ENCODE assay signal across 16 cellular contexts in genomic region chr2:47777268-47777972, GRCh38. TPM values are rescaled to one million over a fixed set of nuclear protein-coding genes. Genes with fewer than 3 reads are reported as not detected.
DNase-seq lines count a peak whose midpoint lies in the region; ATAC-seq and TF ChIP-seq lines count a peak whose summit lies in the region.
"Had no signal": no experiment of that assay in that cellular context is flagged by ENCODE, and none has a peak within 500 bp of the region (broad histone marks: within the 10 kb centered on the region; RNA-seq: fewer than 3 reads in every experiment).

No MANE protein-coding gene starts in this region.

- intact Hi-C loops in body of pancreas (cut with DNase I), result no loop called here

- WGBS in body of pancreas, 2 donors, result 36 to 40% methylated on average over 13 of the region's 13 CpGs

- TF ChIP-seq CTCF in GM23338 (conservative IDR thresholded peaks at IDR 0.05; ENCODE audit: low read depth in 2 of 2), result no peak
- no peak for TF ChIP-seq CTCF in body of pancreas (IDR thresholded peaks at IDR 0.05)
- TF ChIP-seq CTCF in progenitor cell of endocrine pancreas (IDR thresholded peaks at IDR 0.05; ENCODE audit: unreplicated experiment), result no peak

- H3K27ac ChIP-seq in GM23338 (ENCODE audit: low read depth) (0 out of 2 replicates have a peak overlapping the region, but pooled peaks have one; percentile 0), body of pancreas (peak overlapping the region in 3 of 4 donors; percentile 36 to 61 (median 48))
- H3K27ac ChIP-seq in CD8-positive, alpha-beta memory T cell (ENCODE audit: low read depth, low read length), result no peak overlapping the region
- H3K27ac ChIP-seq: A549 had no signal

- H3K27me3 ChIP-seq in GM23338 (ENCODE audit: insufficient read depth) (no peaks in the 10 kb centered on the region), body of pancreas (no peaks in the 10 kb centered on the region)
- H3K27me3 ChIP-seq in CD8-positive, alpha-beta memory T cell (ENCODE audit: insufficient read depth, low read length, poor library complexity, severe bottlenecking), result no peaks in the 10 kb centered on the region

- H3K4me1 Mint-ChIP-seq in GM23338, result peaks cover 18% of the 10 kb centered on the region
- peaks cover 26% of the 10 kb centered on the region for H3K4me1 Mint-ChIP-seq in progenitor cell of endocrine pancreas (ENCODE audit: low read depth)
- peaks cover 0 to 2% (median 0%) of the 10 kb centered on the region in 3 donors for H3K4me1 Mint-ChIP-seq in CD8-positive, alpha-beta memory T cell

- no peaks in the 10 kb centered on the region; the same call in 1 of the 2 replicates for H3F3A ChIP-seq in GM23338 (replicated peaks; ENCODE audit: low read depth)

- no peaks in the 10 kb centered on the region for H3K36me3 ChIP-seq in GM23338 (ENCODE audit: insufficient read depth)
- H3K36me3 ChIP-seq in body of pancreas (replicated peaks in 1 of 2; ENCODE audit: insufficient read depth in 1 of 2, low read depth in 2 of 2), result no peaks in the 10 kb centered on the region
- H3K36me3 ChIP-seq in CD8-positive, alpha-beta memory T cell (ENCODE audit: insufficient read depth, low read length), result no peaks in the 10 kb centered on the region

- H3K4me1 ChIP-seq in GM23338 (ENCODE audit: insufficient read depth), result peaks cover 15% of the 10 kb centered on the region
- H3K4me1 ChIP-seq in body of pancreas, result peaks cover 24% of the 10 kb centered on the region
- no peaks in the 10 kb centered on the region for H3K4me1 ChIP-seq in CD8-positive, alpha-beta memory T cell (ENCODE audit: insufficient read depth, low read length)

- no peaks in the 10 kb centered on the region for H3K9me3 Mint-ChIP-seq in GM23338
- H3K9me3 Mint-ChIP-seq in progenitor cell of endocrine pancreas (ENCODE audit: low read depth), result no peaks in the 10 kb centered on the region
- no peaks in the 10 kb centered on the region for H3K9me3 Mint-ChIP-seq in CD8-positive, alpha-beta memory T cell

- no peaks in the 10 kb centered on the region for H3K79me2 ChIP-seq in GM23338 (replicated peaks; ENCODE audit: insufficient read depth)

- peaks cover 4% of the 10 kb centered on the region for H3K27me3 Mint-ChIP-seq in GM23338 (ENCODE audit: insufficient read depth, low read depth, poor library complexity)
- H3K27me3 Mint-ChIP-seq in progenitor cell of endocrine pancreas, result no peaks in the 10 kb centered on the region
- no peaks in the 10 kb centered on the region for H3K27me3 Mint-ChIP-seq in CD8-positive, alpha-beta memory T cell

- peak overlapping the region; percentile 90 for H2AFZ ChIP-seq in GM23338

- no peaks in the 10 kb centered on the region for H3K9me2 ChIP-seq in GM23338 (ENCODE audit: insufficient read depth)

- no peak for TF ChIP-seq POLR2A in body of pancreas (IDR thresholded peaks at IDR 0.05)

- H3K4me3 Mint-ChIP-seq in GM23338, result no peak overlapping the region
- H3K4me3 Mint-ChIP-seq in progenitor cell of endocrine pancreas (ENCODE audit: low read depth), result no peak overlapping the region
- H3K4me3 Mint-ChIP-seq in CD8-positive, alpha-beta memory T cell, result no peak overlapping the region

- H3K9me3 ChIP-seq in body of pancreas, result no peaks in the 10 kb centered on the region
- no peaks in the 10 kb centered on the region for H3K9me3 ChIP-seq in CD8-positive, alpha-beta memory T cell (ENCODE audit: low read length)
- H3K9me3 ChIP-seq: A549 had no signal

- CTCF ChIA-PET in CD8-positive, alpha-beta memory T cell (lab: Charles Lee), result interaction anchor here (1.5 to 3.2 kb wide), 2 partner anchors 9 to 442 kb away, joined by 3 to 22 read pairs; no protein-coding TSS in a partner anchor

- no peaks in the 10 kb centered on the region for H4K20me1 ChIP-seq in GM23338 (replicated peaks; ENCODE audit: insufficient read depth)

- H3K4me2 ChIP-seq in GM23338, result no peak overlapping the region
- H3K4me2 ChIP-seq: A549 had no signal

- no peak overlapping the region for H3K4me3 ChIP-seq in GM23338
- no peak overlapping the region for H3K4me3 ChIP-seq in body of pancreas
- no peak overlapping the region for H3K4me3 ChIP-seq in CD8-positive, alpha-beta memory T cell (ENCODE audit: low read length)
- H3K4me3 ChIP-seq: A549 had no signal

- DNase-seq in GM23338 (ENCODE audit: low spot score) (no peak), body of pancreas (peak; percentile 17 to 65 (median 37)), left kidney (ENCODE audit: low read depth, low spot score) (peak; percentile 75), progenitor cell of endocrine pancreas (ENCODE audit: low spot score, unreplicated experiment) (no peak), retina (no peak), NCI-H2029 (lab: John Stamatoyannopoulos, UW) (no peak), NAMALWA (ENCODE audit: low spot score) (no peak)
- no peak for DNase-seq in CD8-positive, alpha-beta memory T cell
- DNase-seq: DMS79, H7, NCI-H1048, NCI-H1436 treated with DMSO at 0.1 percent for 48 hours, NCI-H2029 treated with DMSO at 0.1 percent for 48 hours, NCI-H2171 treated with DMSO at 0.1 percent for 48 hours had no signal

- POLR2A ChIA-PET in CD8-positive, alpha-beta memory T cell (lab: Charles Lee), result no interaction called here

- H3K27ac Mint-ChIP-seq in GM23338 (peak overlapping the region; percentile 31; the same call in 1 of the 2 replicates), progenitor cell of endocrine pancreas (peak overlapping the region; percentile 87)
- no peak overlapping the region for H3K27ac Mint-ChIP-seq in CD8-positive, alpha-beta memory T cell

- ATAC-seq in GM23338, result no peak; the same call in 1 of the 3 replicates
- ATAC-seq in body of pancreas, result peak; percentile 70
- ATAC-seq: A549, Right ventricle myocardium inferior had no signal

- no peaks in the 10 kb centered on the region for H3K36me3 Mint-ChIP-seq in GM23338 (ENCODE audit: low read depth)
- H3K36me3 Mint-ChIP-seq in progenitor cell of endocrine pancreas (ENCODE audit: insufficient read depth), result no peaks in the 10 kb centered on the region
- H3K36me3 Mint-ChIP-seq in CD8-positive, alpha-beta memory T cell, result peaks cover 0 to under 1% (median 0%) of the 10 kb centered on the region in 3 donors

TF ChIP-seq in GM23338, 12 proteins besides CTCF, POLR2A, EP300 and RAD21 (continues in another document):
- TF ChIP-seq JUNB (IDR thresholded peaks at IDR 0.05; ENCODE audit: unreplicated experiment), result no peak
- TF ChIP-seq ETS1 (IDR thresholded peaks at IDR 0.05), result no peak
- TF ChIP-seq NANOG (IDR thresholded peaks at IDR 0.05; ENCODE audit: borderline replicate concordance), result no peak
- no peak for TF ChIP-seq REST (IDR thresholded peaks at IDR 0.05; ENCODE audit: unreplicated experiment)
- TF ChIP-seq ZNF114 (CRISPR knock-in tag; IDR thresholded peaks at IDR 0.05), result no peak
- no peak for TF ChIP-seq STAT1 (IDR thresholded peaks at IDR 0.05; ENCODE audit: unreplicated experiment)
- no peak for TF ChIP-seq POLR2AphosphoS5 (IDR thresholded peaks at IDR 0.05; ENCODE audit: low read depth)
- no peak for TF ChIP-seq EZH2 (IDR thresholded peaks at IDR 0.05; ENCODE audit: low read depth, unreplicated experiment)
- no peak for TF ChIP-seq EZH2phosphoT487 (IDR thresholded peaks at IDR 0.05; ENCODE audit: unreplicated experiment)
- no peak for TF ChIP-seq ZNF331 (CRISPR knock-in tag; IDR thresholded peaks at IDR 0.05; ENCODE audit: low read depth)

RNA-seq across cellular contexts. Expression of gene MSH6, which starts 5.5 kb away (rescaled TPM):
- 205 and 311 TPM in 2 replicates for total RNA-seq in GM23338 (2014; rRNA removed; shearing (Covaris generic))
- 86.9 and 109 TPM in 2 replicates for polyA plus RNA-seq in GM23338 (2016; fragmentation: Nextera tagmentation; extraction: Ambion mirVana)
- total RNA-seq in body of pancreas, result 10 to 100 TPM; 12.2 to 15.8 TPM
- 154 and 163 TPM in 2 replicates for total RNA-seq in progenitor cell of endocrine pancreas
- 100 to 1,000 TPM; 142 to 152 TPM for total RNA-seq in CD8-positive, alpha-beta memory T cell
- polyA plus RNA-seq in CD8-positive, alpha-beta memory T cell, result 17.6 TPM

Comparison
In these comparisons a context has a peak if more than half of its experiments do, and no peak if none do; other contexts are left out.
1. DNase-seq: peak in body of pancreas (4 of 4) and left kidney (single experiment); none in GM23338 (single experiment), progenitor cell of endocrine pancreas (single experiment), retina (single experiment), CD8-positive, alpha-beta memory T cell (0 of 5), NCI-H2029 (single experiment) and NAMALWA (single experiment).
2. H3K27ac Mint-ChIP-seq: peak in GM23338 (single experiment) and progenitor cell of endocrine pancreas (single experiment); none in CD8-positive, alpha-beta memory T cell (0 of 8).